ENCODE assay signal across 10 cellular contexts in the genomic region with DNA sequence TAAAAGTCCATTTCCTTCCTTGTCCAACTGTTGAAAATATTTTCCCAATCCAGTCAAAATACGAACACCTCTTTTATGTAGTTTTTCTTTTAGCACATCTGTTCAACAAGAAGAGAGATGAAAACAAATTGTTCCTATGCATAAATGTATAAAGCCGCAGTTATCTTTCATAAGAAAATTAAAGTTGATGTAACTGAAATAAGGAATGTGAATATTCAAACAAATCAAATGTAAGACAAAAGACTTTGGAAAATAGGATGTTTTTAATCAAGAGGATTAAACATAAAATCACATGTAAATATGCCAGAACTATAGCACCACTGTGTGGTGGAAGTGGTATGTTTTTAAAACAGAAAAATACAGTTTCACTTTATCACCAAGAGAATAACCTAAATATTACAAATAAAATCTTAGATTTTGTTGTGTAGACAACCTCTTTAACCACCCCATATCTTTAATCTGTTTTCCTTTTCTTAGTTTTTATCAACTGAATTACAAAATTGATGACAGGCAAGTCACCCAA. TPM values are rescaled to one million over a fixed set of nuclear protein-coding genes. Genes with fewer than 3 reads are reported as not detected.
DNase-seq lines count a peak whose midpoint lies in the region; ATAC-seq, FAIRE-seq and TF ChIP-seq lines count a peak whose summit lies in the region.
"Had no signal": no experiment of that assay in that cellular context is flagged by ENCODE, and none has a peak within 500 bp of the region (broad histone marks: within the 10 kb centered on the region; RNA-seq: fewer than 3 reads in every experiment).

No MANE protein-coding gene starts in this region.

- H3K4me3 ChIP-seq in KMS-11 (IDR thresholded peaks at IDR 0.05; ENCODE audit: insufficient read depth, low read depth, low read length) (no peak overlapping the region), astrocyte (ENCODE audit: insufficient read depth, low read depth, low read length) (no peak overlapping the region), Peyer's patch (no peak overlapping the region)
- H3K4me3 ChIP-seq: esophagus muscularis mucosa, ovary had no signal

- H3K9me3 ChIP-seq in astrocyte (ENCODE audit: insufficient read depth, low read depth, low read length) = no peaks in the 10 kb centered on the region
- no peaks in the 10 kb centered on the region for H3K9me3 ChIP-seq in Peyer's patch
- H3K9me3 ChIP-seq: esophagus muscularis mucosa, ovary had no signal

- no peaks in the 10 kb centered on the region for H3K36me3 Mint-ChIP-seq in astrocyte (ENCODE audit: low read depth, unreplicated experiment)

- H4K20me1 ChIP-seq in KMS-11 (ENCODE audit: insufficient read depth) = no peaks in the 10 kb centered on the region
- no peaks in the 10 kb centered on the region for H4K20me1 ChIP-seq in astrocyte (ENCODE audit: insufficient read depth, low read length)

- H3K27ac ChIP-seq in KMS-11 = no peak overlapping the region
- no peak overlapping the region for H3K27ac ChIP-seq in astrocyte (ENCODE audit: low read depth, low read length)
- no peak overlapping the region for H3K27ac ChIP-seq in Peyer's patch
- H3K27ac ChIP-seq: esophagus muscularis mucosa, ovary had no signal

- H3K27me3 Mint-ChIP-seq in astrocyte (ENCODE audit: low read depth, unreplicated experiment) = no peaks in the 10 kb centered on the region

- H3K4me1 ChIP-seq in KMS-11 (ENCODE audit: low read depth, poor library complexity, severe bottlenecking) (no peaks in the 10 kb centered on the region), astrocyte (ENCODE audit: insufficient read depth, low read length) (no peaks in the 10 kb centered on the region), Peyer's patch (no peaks in the 10 kb centered on the region)
- H3K4me1 ChIP-seq: esophagus muscularis mucosa had no signal

- no peak overlapping the region for H3K4me3 Mint-ChIP-seq in astrocyte (ENCODE audit: unreplicated experiment)

- H3K36me3 ChIP-seq in KMS-11 (ENCODE audit: insufficient read depth) (no peaks in the 10 kb centered on the region), astrocyte (ENCODE audit: insufficient read depth, low read length) (no peaks in the 10 kb centered on the region), Peyer's patch (no peaks in the 10 kb centered on the region)
- H3K36me3 ChIP-seq: esophagus muscularis mucosa, ovary had no signal

- H2AFZ ChIP-seq in KMS-11 (ENCODE audit: low read depth) (no peak overlapping the region), astrocyte (ENCODE audit: low read depth, low read length) (no peak overlapping the region)

- no peaks in the 10 kb centered on the region for H3K79me2 ChIP-seq in KMS-11 (ENCODE audit: insufficient read depth, low read depth)
- H3K79me2 ChIP-seq in astrocyte (ENCODE audit: insufficient read depth, low read length) = no peaks in the 10 kb centered on the region

- no peak overlapping the region for H3K4me2 ChIP-seq in KMS-11
- H3K4me2 ChIP-seq in astrocyte (ENCODE audit: low read length) = no peak overlapping the region

- DNase-seq in COLO829 (ENCODE audit: low spot score) (peak; percentile 35), astrocyte (ENCODE audit: low read depth) (no peak), left kidney (ENCODE audit: low read depth, low spot score) (peak; percentile 27), NCI-H2081 (lab: John Stamatoyannopoulos, UW) (no peak), Peyer's patch (no peak)
- DNase-seq in activated CD8-positive, alpha-beta memory T cell treated with anti-CD3 and anti-CD28 coated beads, Interleukin-2, amount 50 U/mL, for 48 hours = no peak
- DNase-seq: ovary had no signal

- H3K4me1 Mint-ChIP-seq in astrocyte (ENCODE audit: low read depth, unreplicated experiment) = peaks cover 3% of the 10 kb centered on the region

- no peak for TF ChIP-seq POLR2A in Peyer's patch (IDR thresholded peaks at IDR 0.05)

- no peak for FAIRE-seq in astrocyte (lab: Jason Lieb, UNC)

- no peak overlapping the region for H3K9ac ChIP-seq in KMS-11
- no peak overlapping the region for H3K9ac ChIP-seq in astrocyte (ENCODE audit: low read length)

- H3K27ac Mint-ChIP-seq in astrocyte (ENCODE audit: unreplicated experiment) = no peak overlapping the region

- H3K9me3 Mint-ChIP-seq in astrocyte (ENCODE audit: unreplicated experiment) = no peaks in the 10 kb centered on the region

- H3K27me3 ChIP-seq in KMS-11 (ENCODE audit: insufficient read depth, low read depth) (no peaks in the 10 kb centered on the region), astrocyte (ENCODE audit: insufficient read depth, low read length) (no peaks in the 10 kb centered on the region), Peyer's patch (no peaks in the 10 kb centered on the region)
- H3K27me3 ChIP-seq: esophagus muscularis mucosa, ovary had no signal

- ATAC-seq in GM18873 (IDR thresholded peaks at IDR 0.05; ENCODE audit: low FRiP score, unreplicated experiment) = no peak

- TF ChIP-seq CTCF in KMS-11 (conservative IDR thresholded peaks at IDR 0.05; ENCODE audit: low read depth, low read length) (peak; percentile 49; the same call in 1 of the 2 replicates), astrocyte (IDR thresholded peaks at IDR 0.05; ENCODE audit: insufficient read depth, low read depth, low read length) (peak; percentile 27), Peyer's patch (IDR thresholded peaks at IDR 0.05) (peak in 2 of 6 experiments; percentile 8 to 33)

RNA-seq across cellular contexts. Expression of gene CAPS2, which starts 40.4 kb away (rescaled TPM):
- total RNA-seq in astrocyte = 3.1 and 3.3 TPM in 2 replicates
- 10 to 100 TPM; 10.2 to 22.3 (median 16.0) TPM for total RNA-seq in Peyer's patch

RNA-seq across cellular contexts. Expression of gene GLIPR1L1, which starts 44.7 kb away (rescaled TPM):
- total RNA-seq in astrocyte (not detected in 2 replicates), Peyer's patch (not detected)
- total RNA-seq: esophagus muscularis mucosa, ovary had no signal

Comparison
In these comparisons a context has a peak if more than half of its experiments do, and no peak if none do; other contexts are left out.
1. DNase-seq: peak in COLO829 (single experiment) and left kidney (single experiment); none in astrocyte (single experiment), activated CD8-positive, alpha-beta memory T cell treated with anti-CD3 and anti-CD28 coated beads, Interleukin-2, amount 50 U/mL, for 48 hours (single experiment), NCI-H2081 (0 of 2) and Peyer's patch (0 of 3).